In genomic region chr12:79553863-79554574, GRCh38 we compare ENCODE assay signal across 16 cellular contexts.
"Had no signal": no experiment of that assay in that cellular context is flagged by ENCODE, and none has a peak within 500 bp of the region (broad histone marks: within the 10 kb centered on the region; RNA-seq: fewer than 3 reads in every experiment).

No MANE protein-coding gene starts in this region.

- H3K27me3 Mint-ChIP-seq: dendritic cell treated with granulocyte-macrophage colony-stimulating factor and Interleukin-4, amounts not matched to agents 40 ng/mL and 50 ng/mL, for 4 days; effector memory CD8-positive, alpha-beta T cell; stimulated activated naive B cell treated with anti-CD40 and anti-IgM and Interleukin-4, amounts not matched to agents 10 μg/mL and 1 μg/mL and 100 μg/mL, for 72 hours had no signal

- H3K9me3 Mint-ChIP-seq: dendritic cell treated with granulocyte-macrophage colony-stimulating factor and Interleukin-4, amounts not matched to agents 40 ng/mL and 50 ng/mL, for 4 days; effector memory CD8-positive, alpha-beta T cell; naive thymus-derived CD8-positive, alpha-beta T cell; stimulated activated naive CD8-positive, alpha-beta T cell treated with anti-CD3 and anti-CD28 coated beads, Interleukin-15, amount 100 ng/mL, for 72 hours had no signal

- DNase-seq: cerebellar nuclear complex; effector memory CD8-positive, alpha-beta T cell; esophagus squamous epithelium; foreskin fibroblast; left colon; mucosa of descending colon; naive thymus-derived CD8-positive, alpha-beta T cell; stimulated activated CD4-positive, alpha-beta T cell treated with anti-CD3 and anti-CD28 coated beads, Interleukin-4, amount 100 ng/mL, for 1 hour; stimulated activated naive B cell treated with anti-CD40 and anti-IgM and Interleukin-4, amounts not matched to agents 10 μg/mL and 1 μg/mL and 100 μg/mL, for 72 hours; stimulated activated naive CD8-positive, alpha-beta T cell treated with anti-CD3 and anti-CD28 coated beads, Interleukin-15, amount 100 ng/mL, for 72 hours; testis had no signal

- H3K79me2 ChIP-seq: hepatocyte had no signal

- H3K4me3 ChIP-seq: esophagus squamous epithelium, gastroesophageal sphincter, hepatocyte, mucosa of descending colon, testis, upper lobe of left lung, vagina had no signal

- H3K27me3 ChIP-seq: esophagus squamous epithelium, gastroesophageal sphincter, hepatocyte, testis, upper lobe of left lung, vagina had no signal

- H2AFZ ChIP-seq: hepatocyte had no signal

- H3K4me1 Mint-ChIP-seq: naive thymus-derived CD8-positive, alpha-beta T cell; stimulated activated naive CD8-positive, alpha-beta T cell treated with anti-CD3 and anti-CD28 coated beads, Interleukin-15, amount 100 ng/mL, for 72 hours had no signal

- H3K9me3 ChIP-seq: esophagus squamous epithelium, gastroesophageal sphincter, testis, upper lobe of left lung, vagina had no signal

- H3K4me2 ChIP-seq: hepatocyte had no signal

- H3K27ac ChIP-seq: esophagus squamous epithelium, gastroesophageal sphincter, testis, vagina had no signal

- H3K27ac Mint-ChIP-seq: dendritic cell treated with granulocyte-macrophage colony-stimulating factor and Interleukin-4, amounts not matched to agents 40 ng/mL and 50 ng/mL, for 4 days; effector memory CD8-positive, alpha-beta T cell; naive thymus-derived CD8-positive, alpha-beta T cell; stimulated activated naive B cell treated with anti-CD40 and anti-IgM and Interleukin-4, amounts not matched to agents 10 μg/mL and 1 μg/mL and 100 μg/mL, for 72 hours; stimulated activated naive CD8-positive, alpha-beta T cell treated with anti-CD3 and anti-CD28 coated beads, Interleukin-15, amount 100 ng/mL, for 72 hours had no signal

- H3K36me3 Mint-ChIP-seq: naive thymus-derived CD8-positive, alpha-beta T cell had no signal

- H3K4me3 Mint-ChIP-seq: dendritic cell treated with granulocyte-macrophage colony-stimulating factor and Interleukin-4, amounts not matched to agents 40 ng/mL and 50 ng/mL, for 4 days; effector memory CD8-positive, alpha-beta T cell; naive thymus-derived CD8-positive, alpha-beta T cell; stimulated activated naive B cell treated with anti-CD40 and anti-IgM and Interleukin-4, amounts not matched to agents 10 μg/mL and 1 μg/mL and 100 μg/mL, for 72 hours; stimulated activated naive CD8-positive, alpha-beta T cell treated with anti-CD3 and anti-CD28 coated beads, Interleukin-15, amount 100 ng/mL, for 72 hours had no signal

- H3K36me3 ChIP-seq: vagina had no signal

- ATAC-seq: effector memory CD8-positive, alpha-beta T cell; gastroesophageal sphincter; left colon; mucosa of descending colon; naive thymus-derived CD8-positive, alpha-beta T cell; stimulated activated naive B cell treated with anti-CD40 and anti-IgM and Interleukin-4, amounts not matched to agents 10 μg/mL and 1 μg/mL and 100 μg/mL, for 72 hours; stimulated activated naive CD8-positive, alpha-beta T cell treated with anti-CD3 and anti-CD28 coated beads, Interleukin-15, amount 100 ng/mL, for 72 hours had no signal
